In genomic region chr10:78543749-78544446, GRCh38 we compare ENCODE assay signal across 1 cellular context.
TF ChIP-seq lines count a peak whose summit lies in the region.

No MANE protein-coding gene starts in this region.

TF ChIP-seq in GM23338, 12 proteins besides CTCF, POLR2A, EP300 and RAD21 (continued from another document):
- TF ChIP-seq REST (IDR thresholded peaks at IDR 0.05; ENCODE audit: unreplicated experiment) (no peak), JUNB (IDR thresholded peaks at IDR 0.05; ENCODE audit: unreplicated experiment) (no peak), EZH2phosphoT487 (IDR thresholded peaks at IDR 0.05; ENCODE audit: unreplicated experiment) (no peak), EZH2 (IDR thresholded peaks at IDR 0.05; ENCODE audit: low read depth, unreplicated experiment) (no peak), POLR2AphosphoS5 (IDR thresholded peaks at IDR 0.05; ENCODE audit: low read depth) (no peak), ZNF331 (CRISPR knock-in tag; IDR thresholded peaks at IDR 0.05; ENCODE audit: low read depth) (no peak), NANOG (IDR thresholded peaks at IDR 0.05; ENCODE audit: borderline replicate concordance) (no peak), STAT1 (IDR thresholded peaks at IDR 0.05; ENCODE audit: unreplicated experiment) (no peak), ETS1 (IDR thresholded peaks at IDR 0.05) (no peak)
